8 cellular contexts compared by ENCODE assay signal in the genomic region with DNA sequence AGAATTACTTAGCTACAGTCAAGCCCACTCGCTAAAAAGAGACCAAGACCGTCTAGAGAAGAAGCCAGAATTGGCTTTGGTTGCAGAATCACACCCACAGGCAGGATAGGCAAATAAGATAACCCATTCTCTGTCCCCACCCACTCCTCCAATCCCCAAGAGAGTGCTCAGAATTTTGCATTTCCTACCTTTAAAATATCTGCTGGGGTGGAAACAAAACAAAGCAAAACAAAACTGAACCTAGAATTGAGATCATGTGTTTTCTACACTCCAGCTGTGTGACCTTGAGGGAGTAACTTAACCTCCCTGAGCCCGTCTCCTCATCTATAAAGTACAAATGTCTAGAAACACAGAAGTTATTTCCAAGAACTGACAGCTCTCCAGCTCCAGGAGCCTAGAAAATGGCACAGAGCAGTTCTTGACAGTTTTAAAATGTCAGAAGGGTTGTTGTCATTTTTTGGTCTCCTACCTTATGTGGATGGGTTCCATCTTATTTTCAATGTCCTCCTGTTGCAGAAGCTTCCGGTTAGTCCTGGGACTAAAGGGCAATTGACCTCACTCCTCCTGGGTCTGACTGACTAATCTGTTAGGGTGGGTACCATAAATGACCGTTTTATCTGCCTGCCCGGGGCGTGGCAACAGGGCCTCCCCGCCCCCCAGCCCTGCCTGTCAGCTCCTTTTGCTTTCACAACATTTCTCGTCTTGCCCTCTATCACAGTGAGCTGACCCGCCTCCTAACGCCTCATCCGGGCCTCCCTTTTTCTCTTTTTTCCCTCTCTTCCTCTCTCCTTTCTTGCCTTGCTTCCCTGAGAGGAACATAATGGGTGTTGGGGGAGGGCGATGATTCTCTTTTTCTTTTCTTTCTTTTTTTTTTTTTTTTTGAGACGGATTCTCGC.
DNase-seq lines count a peak whose midpoint lies in the region; ATAC-seq, FAIRE-seq and TF ChIP-seq lines count a peak whose summit lies in the region.

No MANE protein-coding gene starts in this region.

- H3K27me3 ChIP-seq in body of pancreas (no peaks in the 10 kb centered on the region), neutrophil (no peaks in the 10 kb centered on the region)

- TF ChIP-seq CTCF in body of pancreas (IDR thresholded peaks at IDR 0.05) (no peak), neutrophil (IDR thresholded peaks at IDR 0.05) (no peak)

- peak in 2 of 3 donors; percentile 16 to 39 for TF ChIP-seq POLR2A in body of pancreas (IDR thresholded peaks at IDR 0.05)

- H3K27ac ChIP-seq in body of pancreas (peak overlapping the region; percentile 77 to 87 (median 85)), neutrophil (peak overlapping the region; percentile 54)

- 40 to 43% methylated on average over 15 of the region's 15 CpGs for WGBS in body of pancreas, 2 donors

- FAIRE-seq in GM18507 (lab: Jason Lieb, UNC) = peak; percentile 98

- H3K36me3 ChIP-seq in body of pancreas (replicated peaks in 1 of 2; ENCODE audit: insufficient read depth in 1 of 2, low read depth in 2 of 2) (no peaks in the 10 kb centered on the region), neutrophil (no peaks in the 10 kb centered on the region)

- H3K4me1 ChIP-seq in body of pancreas = peaks cover 39% of the 10 kb centered on the region
- H3K4me1 ChIP-seq in neutrophil (ENCODE audit: control insufficient read depth in 1 of 2, insufficient read depth in 1 of 2, low read depth in 1 of 2, low read length in 1 of 2) = no peaks in the 10 kb centered on the region

- ATAC-seq in GM21576 (IDR thresholded peaks at IDR 0.05; ENCODE audit: unreplicated experiment) (peak; percentile 79), body of pancreas (peak; percentile 25)

- DNase-seq in GM18507 (ENCODE audit: extremely low spot score, insufficient read length, low read depth) (peak; percentile 71), HUDEP-2 (lab: John Stamatoyannopoulos, UW; ENCODE audit: unreplicated experiment in 76 of 76) (peak in 73 of 76 experiments; percentile 9 to 89 (median 70)), body of pancreas (peak in 3 of 4 donors; percentile 35 to 47 (median 41)), hypothalamus (lab: John Stamatoyannopoulos, UW) (no peak)
- DNase-seq in effector CD4-positive, alpha-beta T cell = no peak
- no peak for DNase-seq in stimulated activated CD4-positive, alpha-beta T cell treated with anti-CD3 and anti-CD28 coated beads, Interleukin-2, amount 100 ng/mL, for 48 hours

- H3K9me3 ChIP-seq in body of pancreas (no peaks in the 10 kb centered on the region), neutrophil (no peaks in the 10 kb centered on the region)

- intact Hi-C loops in body of pancreas (cut with DNase I) = no loop called here

- H3K4me3 ChIP-seq in body of pancreas = no peak overlapping the region
- H3K4me3 ChIP-seq in neutrophil (ENCODE audit: low read depth in 1 of 2, low read length in 1 of 2) = no peak overlapping the region

Comparison
In these comparisons a context has a peak if more than half of its experiments do, and no peak if none do; other contexts are left out.
1. DNase-seq: peak in GM18507 (single experiment), HUDEP-2 (73 of 76) and body of pancreas (3 of 4); none in effector CD4-positive, alpha-beta T cell (single experiment), stimulated activated CD4-positive, alpha-beta T cell treated with anti-CD3 and anti-CD28 coated beads, Interleukin-2, amount 100 ng/mL, for 48 hours (0 of 2) and hypothalamus (0 of 51).